ENCODE assay signal across 1 cellular context in genomic region chr13:113219311-113219940, GRCh38.
TF ChIP-seq lines count a peak whose summit lies in the region.

No MANE protein-coding gene starts in this region.

TF ChIP-seq in liver, 16 proteins besides CTCF, POLR2A, EP300 and RAD21 (continued from another document):
- TF ChIP-seq REST (IDR thresholded peaks at IDR 0.05): no peak
TF ChIP-seq in liver: peak in this region for 0.
